ENCODE assay signal across 22 cellular contexts in genomic region chr3:185915642-185916041, GRCh38. TPM values are rescaled to one million over a fixed set of nuclear protein-coding genes. Genes with fewer than 3 reads are reported as not detected.
A peak's percentile ranks its signal among the peaks of the same experiment; 100 is the strongest.
DNase-seq lines count a peak whose midpoint lies in the region; ATAC-seq and TF ChIP-seq lines count a peak whose summit lies in the region.
"Had no signal": no experiment of that assay in that cellular context is flagged by ENCODE, and none has a peak within 500 bp of the region (broad histone marks: within the 10 kb centered on the region; RNA-seq: fewer than 3 reads in every experiment).

No MANE protein-coding gene starts in this region.

- H3K27me3 Mint-ChIP-seq in Calu3 (ENCODE audit: unreplicated experiment) (no peaks in the 10 kb centered on the region), mesothelial cell of epicardium (ENCODE audit: low read depth) (no peaks in the 10 kb centered on the region)
- H3K27me3 Mint-ChIP-seq in activated naive CD8-positive, alpha-beta T cell: no peaks in the 10 kb centered on the region
- no peaks in the 10 kb centered on the region for H3K27me3 Mint-ChIP-seq in activated CD8-positive, alpha-beta memory T cell treated with anti-CD3 and anti-CD28 coated beads, Interleukin-2, amount 10 ng/mL, durations not matched to agents 7 days and 5 days

- ATAC-seq in activated CD8-positive, alpha-beta memory T cell treated with anti-CD3 and anti-CD28 coated beads, Interleukin-2, amount 10 ng/mL, durations not matched to agents 7 days and 5 days: no peak
- no peak for ATAC-seq in HG02840 (IDR thresholded peaks at IDR 0.05; ENCODE audit: low FRiP score, unreplicated experiment)
- ATAC-seq: gastroesophageal sphincter; psoas muscle; stimulated activated naive CD8-positive, alpha-beta T cell treated with anti-CD3 and anti-CD28 coated beads, Interleukin-15, Interleukin-2, amounts not matched to agents 100 U/mL and 50 U/mL, for 24 hours had no signal

- DNase-seq in Calu3: no peak
- DNase-seq in mesothelial cell of epicardium (ENCODE audit: low spot score in 2 of 2, unreplicated experiment in 2 of 2): no peak
- no peak for DNase-seq in kidney glomerular epithelial cell (lab: John Stamatoyannopoulos, UW)
- DNase-seq in activated CD8-positive, alpha-beta memory T cell treated with anti-CD3 and anti-CD28 coated beads, Interleukin-2, amount 10 ng/mL, durations not matched to agents 7 days and 5 days: no peak
- no peak for DNase-seq in COLO829 (ENCODE audit: low spot score)
- DNase-seq: activated CD4-positive, CD25-positive, alpha-beta regulatory T cell; caudate nucleus; NCI-H1417 treated with DMSO at 0.1 percent for 48 hours; NCI-H524; psoas muscle; RPMI8226; SK-N-SH; stimulated activated CD4-positive, alpha-beta T cell treated with anti-CD3 and anti-CD28 coated beads, Interleukin-1b, Interleukin-23, amount 100 ng/mL, for 48 hours; stimulated activated naive CD8-positive, alpha-beta T cell treated with anti-CD3 and anti-CD28 coated beads, Interleukin-15, Interleukin-2, amounts not matched to agents 100 U/mL and 50 U/mL, for 24 hours; T1000; upper lobe of left lung had no signal

- no TSS peak for BruUV-seq in Calu3 (replicated peaks; lab: Mats Ljungman, UMichigan)

- intact Hi-C loops in Calu3 (cut with micrococcal nuclease; ENCODE audit: unreplicated experiment): loop anchor here (5.0 kb wide), 1 partner anchor 238 kb away; no protein-coding TSS in a partner anchor

- TF ChIP-seq CTCF in 22Rv1 (IDR thresholded peaks at IDR 0.05) (no peak), Calu3 (IDR thresholded peaks at IDR 0.05; ENCODE audit: unreplicated experiment) (no peak), mesothelial cell of epicardium (IDR thresholded peaks at IDR 0.05; ENCODE audit: unreplicated experiment) (no peak)

- H3K9me3 Mint-ChIP-seq in Calu3 (ENCODE audit: low read depth, unreplicated experiment) (no peaks in the 10 kb centered on the region), mesothelial cell of epicardium (no peaks in the 10 kb centered on the region)
- no peaks in the 10 kb centered on the region for H3K9me3 Mint-ChIP-seq in activated naive CD8-positive, alpha-beta T cell (ENCODE audit: low read depth)
- H3K9me3 Mint-ChIP-seq in activated CD8-positive, alpha-beta memory T cell treated with anti-CD3 and anti-CD28 coated beads, Interleukin-2, amount 10 ng/mL, durations not matched to agents 7 days and 5 days (ENCODE audit: low read depth): no peaks in the 10 kb centered on the region
- H3K9me3 Mint-ChIP-seq: activated T-helper 2 cell treated with anti-CD3 and anti-CD28 coated beads, Interferon-gamma antibody, Interleukin-2, Interleukin-4, amounts not matched to agents 10 μg/mL and 5 μg/mL and 100 μg/mL, durations not matched to agents 14 hours and 24 hours and 36 hours had no signal

- H3K27ac Mint-ChIP-seq in Calu3 (ENCODE audit: unreplicated experiment) (peak overlapping the region; percentile 56), mesothelial cell of epicardium (peak overlapping the region; percentile 52)
- peak overlapping the region; percentile 79 for H3K27ac Mint-ChIP-seq in activated naive CD8-positive, alpha-beta T cell
- no peak overlapping the region for H3K27ac Mint-ChIP-seq in activated CD8-positive, alpha-beta memory T cell treated with anti-CD3 and anti-CD28 coated beads, Interleukin-2, amount 10 ng/mL, durations not matched to agents 7 days and 5 days
- H3K27ac Mint-ChIP-seq: activated T-helper 2 cell treated with anti-CD3 and anti-CD28 coated beads, Interferon-gamma antibody, Interleukin-2, Interleukin-4, amounts not matched to agents 10 μg/mL and 5 μg/mL and 100 μg/mL, durations not matched to agents 14 hours and 24 hours and 36 hours had no signal

- CTCF ChIA-PET in Calu3 (lab: Charles Lee): no interaction called here
- CTCF ChIA-PET in activated CD8-positive, alpha-beta memory T cell treated with anti-CD3 and anti-CD28 coated beads, Interleukin-2, amount 10 ng/mL, durations not matched to agents 7 days and 5 days (lab: Charles Lee): interaction anchor here (1.3 kb wide), 1 partner anchor 28 kb away, joined by 3 read pairs; no protein-coding TSS in a partner anchor

- H3K4me3 Mint-ChIP-seq in Calu3 (ENCODE audit: low read depth, unreplicated experiment) (no peak overlapping the region), mesothelial cell of epicardium (no peak overlapping the region)
- peak overlapping the region; percentile 4 for H3K4me3 Mint-ChIP-seq in activated naive CD8-positive, alpha-beta T cell
- H3K4me3 Mint-ChIP-seq in activated CD8-positive, alpha-beta memory T cell treated with anti-CD3 and anti-CD28 coated beads, Interleukin-2, amount 10 ng/mL, durations not matched to agents 7 days and 5 days: no peak overlapping the region

- H3K36me3 Mint-ChIP-seq in Calu3 (ENCODE audit: insufficient read depth, unreplicated experiment) (peaks cover 93% of the 10 kb centered on the region), mesothelial cell of epicardium (peaks cover 34% of the 10 kb centered on the region)
- peaks cover 17% of the 10 kb centered on the region for H3K36me3 Mint-ChIP-seq in activated naive CD8-positive, alpha-beta T cell
- H3K36me3 Mint-ChIP-seq in activated CD8-positive, alpha-beta memory T cell treated with anti-CD3 and anti-CD28 coated beads, Interleukin-2, amount 10 ng/mL, durations not matched to agents 7 days and 5 days: peaks cover 59% of the 10 kb centered on the region

- H3K4me1 Mint-ChIP-seq in Calu3 (ENCODE audit: low read depth, unreplicated experiment): peaks cover 10% of the 10 kb centered on the region
- H3K4me1 Mint-ChIP-seq in activated naive CD8-positive, alpha-beta T cell (ENCODE audit: low read depth): peaks cover 14% of the 10 kb centered on the region
- H3K4me1 Mint-ChIP-seq in mesothelial cell of epicardium: no peaks in the 10 kb centered on the region
- H3K4me1 Mint-ChIP-seq in activated CD8-positive, alpha-beta memory T cell treated with anti-CD3 and anti-CD28 coated beads, Interleukin-2, amount 10 ng/mL, durations not matched to agents 7 days and 5 days: peaks cover 2% of the 10 kb centered on the region

- peak overlapping the region; percentile 46 for H3K27ac ChIP-seq in 22Rv1
- H3K27ac ChIP-seq: esophagus muscularis mucosa, gastroesophageal sphincter, upper lobe of left lung had no signal

RNA-seq across cellular contexts. Expression of gene TRA2B, which starts 22.2 kb away (rescaled TPM):
- total RNA-seq in Calu3 (2022) (212 and 238 TPM in 2 replicates), mesothelial cell of epicardium (217 to 228 TPM (median 222 TPM) in 3 replicates)
- total RNA-seq in activated CD8-positive, alpha-beta memory T cell treated with anti-CD3 and anti-CD28 coated beads, Interleukin-2, amount 10 ng/mL, durations not matched to agents 7 days and 5 days: 100 to 1,000 TPM; 246 to 256 TPM
